ENCODE assay signal across 1 cellular context in genomic region chr22:33563568-33563967, GRCh38.
TF ChIP-seq lines count a peak whose summit lies in the region.

No MANE protein-coding gene starts in this region.

TF ChIP-seq in liver, 16 proteins besides CTCF, POLR2A, EP300 and RAD21:
- no peak for TF ChIP-seq REST (IDR thresholded peaks at IDR 0.05)
- peak; percentile 67 for TF ChIP-seq YY1 (IDR thresholded peaks at IDR 0.05)
- no peak for TF ChIP-seq ATF3 (IDR thresholded peaks at IDR 0.05)
- TF ChIP-seq NR2F2 (IDR thresholded peaks at IDR 0.05), result no peak
- peak; percentile 82 for TF ChIP-seq FOXA2 (IDR thresholded peaks at IDR 0.05)
- TF ChIP-seq JUND (IDR thresholded peaks at IDR 0.05), result peak; percentile 64 to 81
- TF ChIP-seq SP1 (IDR thresholded peaks at IDR 0.05), result no peak
- peak; percentile 60 for TF ChIP-seq FOXA1 (IDR thresholded peaks at IDR 0.05)
- TF ChIP-seq HNF4A (conservative IDR thresholded peaks at IDR 0.05), result peak in 1 of 2 donors; percentile 64
- TF ChIP-seq GABPA (IDR thresholded peaks at IDR 0.05 in 1 of 2, conservative IDR thresholded peaks at IDR 0.05 in 1 of 2), result no peak
- peak in 1 of 2 donors; percentile 58 for TF ChIP-seq RXRA (IDR thresholded peaks at IDR 0.05)
